ENCODE assay signal across 6 cellular contexts in genomic region chr19:47365455-47365854, GRCh38. TPM values are rescaled to one million over a fixed set of nuclear protein-coding genes. Genes with fewer than 3 reads are reported as not detected.
"Had no signal": no experiment of that assay in that cellular context is flagged by ENCODE, and none has a peak within 500 bp of the region (broad histone marks: within the 10 kb centered on the region; RNA-seq: fewer than 3 reads in every experiment).

No MANE protein-coding gene starts in this region.

RNA-seq across cellular contexts. Expression of gene C5AR2, which starts 33.5 kb away (rescaled TPM):
- total RNA-seq: NCI-H460, PC-9, SJCRH30, SK-MEL-5 had no signal

RNA-seq across cellular contexts. Expression of gene C5AR1, which starts 55.8 kb away (rescaled TPM):
- total RNA-seq: M059J, RPMI7951, SJCRH30 had no signal
